15 cellular contexts compared by ENCODE assay signal in genomic region chr6:101747160-101747559, GRCh38.
DNase-seq lines count a peak whose midpoint lies in the region; ATAC-seq and TF ChIP-seq lines count a peak whose summit lies in the region.
"Had no signal": no experiment of that assay in that cellular context is flagged by ENCODE, and none has a peak within 500 bp of the region (broad histone marks: within the 10 kb centered on the region; RNA-seq: fewer than 3 reads in every experiment).

No MANE protein-coding gene starts in this region.

- no peaks in the 10 kb centered on the region for H3K9me3 Mint-ChIP-seq in stimulated activated effector memory CD8-positive, alpha-beta T cell treated with anti-CD3 and anti-CD28 coated beads, Interleukin-12 subunit alpha, Interleukin-12 subunit beta, amount 100 ng/mL, for 72 hours
- H3K9me3 Mint-ChIP-seq: HFFc6 had no signal

- TF ChIP-seq CTCF in fibroblast of the aortic adventitia (IDR thresholded peaks at IDR 0.05; ENCODE audit: insufficient read depth, low read length), result no peak

- H3K36me3 Mint-ChIP-seq in stimulated activated effector memory CD8-positive, alpha-beta T cell treated with anti-CD3 and anti-CD28 coated beads, Interleukin-12 subunit alpha, Interleukin-12 subunit beta, amount 100 ng/mL, for 72 hours, result no peaks in the 10 kb centered on the region

- ATAC-seq in stimulated activated effector memory CD8-positive, alpha-beta T cell treated with anti-CD3 and anti-CD28 coated beads, Interleukin-12 subunit alpha, Interleukin-12 subunit beta, amount 100 ng/mL, for 72 hours, result no peak
- no peak for ATAC-seq in HG02840 (IDR thresholded peaks at IDR 0.05; ENCODE audit: low FRiP score, unreplicated experiment)

- H3K4me3 ChIP-seq in fibroblast of the aortic adventitia (ENCODE audit: low read depth, low read length), result no peak overlapping the region
- H3K4me3 ChIP-seq: PC-9, SK-N-MC had no signal

- no peaks in the 10 kb centered on the region for H3K4me1 Mint-ChIP-seq in stimulated activated effector memory CD8-positive, alpha-beta T cell treated with anti-CD3 and anti-CD28 coated beads, Interleukin-12 subunit alpha, Interleukin-12 subunit beta, amount 100 ng/mL, for 72 hours

- no peak overlapping the region for H3K27ac Mint-ChIP-seq in stimulated activated effector memory CD8-positive, alpha-beta T cell treated with anti-CD3 and anti-CD28 coated beads, Interleukin-12 subunit alpha, Interleukin-12 subunit beta, amount 100 ng/mL, for 72 hours
- H3K27ac Mint-ChIP-seq: HFFc6 had no signal

- DNase-seq in NCI-H748 (lab: John Stamatoyannopoulos, UW; ENCODE audit: unreplicated experiment) (peak; percentile 6), NCI-H748 treated with DMSO at 0.1 percent for 48 hours (lab: John Stamatoyannopoulos, UW) (no peak), OCI-M1 (lab: John Stamatoyannopoulos, UW) (peak; percentile 36), fibroblast of the aortic adventitia (ENCODE audit: low read depth) (peak; percentile 55), myocyte (ENCODE audit: low read depth) (peak; percentile 79), dedifferentiated amniotic fluid mesenchymal stem cell (ENCODE audit: extremely low spot score) (no peak)
- no peak for DNase-seq in stimulated activated effector memory CD8-positive, alpha-beta T cell treated with anti-CD3 and anti-CD28 coated beads, Interleukin-12 subunit alpha, Interleukin-12 subunit beta, amount 100 ng/mL, for 72 hours (ENCODE audit: low spot score in 2 of 2)
- DNase-seq: HFFc6, KBM-7, NCI-H1105, NCI-H187, NCI-H82, PC-9 had no signal

- H3K4me3 Mint-ChIP-seq in stimulated activated effector memory CD8-positive, alpha-beta T cell treated with anti-CD3 and anti-CD28 coated beads, Interleukin-12 subunit alpha, Interleukin-12 subunit beta, amount 100 ng/mL, for 72 hours, result no peak overlapping the region
- H3K4me3 Mint-ChIP-seq: HFFc6 had no signal

Comparison
In these comparisons a context has a peak if more than half of its experiments do, and no peak if none do; other contexts are left out.
1. DNase-seq: peak in NCI-H748 (single experiment), OCI-M1 (single experiment), fibroblast of the aortic adventitia (single experiment) and myocyte (single experiment); none in NCI-H748 treated with DMSO at 0.1 percent for 48 hours (single experiment), dedifferentiated amniotic fluid mesenchymal stem cell (single experiment) and stimulated activated effector memory CD8-positive, alpha-beta T cell treated with anti-CD3 and anti-CD28 coated beads, Interleukin-12 subunit alpha, Interleukin-12 subunit beta, amount 100 ng/mL, for 72 hours (0 of 2).